ENCODE assay signal across 1 cellular context in genomic region chr16:9092282-9092962, GRCh38.
TF ChIP-seq lines count a peak whose summit lies in the region.

No MANE protein-coding gene starts in this region.

TF ChIP-seq in HepG2, 621 proteins besides CTCF, POLR2A, EP300 and RAD21 (continued from another document and continues in another):
- TF ChIP-seq PHF5A (CRISPR knock-in tag; IDR thresholded peaks at IDR 0.05; ENCODE audit: low read depth, unreplicated experiment) (peak; percentile 32), ZNF547 (CRISPR knock-in tag; IDR thresholded peaks at IDR 0.05) (peak; percentile 74; the same call in 1 of the 2 replicates), NFAT5 (CRISPR knock-in tag; IDR thresholded peaks at IDR 0.05) (no peak), ZNF468 (CRISPR knock-in tag; IDR thresholded peaks at IDR 0.05) (0 out of 2 replicates have a peak, but pooled peaks have one; percentile 8), RFX5 (IDR thresholded peaks at IDR 0.05; ENCODE audit: low read depth, low read length) (no peak), YY1 (IDR thresholded peaks at IDR 0.05; ENCODE audit: insufficient read depth, insufficient replicate concordance, low read depth, low read length) (peak; percentile 86), DRAP1 (CRISPR knock-in tag; IDR thresholded peaks at IDR 0.05) (0 out of 2 replicates have a peak, but pooled peaks have one; percentile 25), SIN3A (IDR thresholded peaks at IDR 0.05; ENCODE audit: borderline replicate concordance, low read depth, low read length) (0 out of 2 replicates have a peak, but pooled peaks have one; percentile 2), HMGXB3 (CRISPR knock-in tag; IDR thresholded peaks at IDR 0.05; ENCODE audit: borderline replicate concordance) (peak; percentile 39; the same call in 1 of the 2 replicates), ZFP82 (CRISPR knock-in tag; IDR thresholded peaks at IDR 0.05; ENCODE audit: borderline replicate concordance) (0 out of 2 replicates have a peak, but pooled peaks have one; percentile 20), ZNF546 (CRISPR knock-in tag; conservative IDR thresholded peaks at IDR 0.05) (peak; percentile 23; the same call in 1 of the 2 replicates), ZNF180 (CRISPR knock-in tag; IDR thresholded peaks at IDR 0.05; ENCODE audit: borderline replicate concordance, low read depth) (0 out of 2 replicates have a peak, but pooled peaks have one; percentile 0), JARID2 (CRISPR knock-in tag; IDR thresholded peaks at IDR 0.05; ENCODE audit: insufficient replicate concordance) (peak; percentile 19), ZNF766 (CRISPR knock-in tag; IDR thresholded peaks at IDR 0.05; ENCODE audit: borderline replicate concordance) (no peak), TAF15 (IDR thresholded peaks at IDR 0.05; ENCODE audit: low read depth, low read length, poor library complexity, severe bottlenecking) (peak; percentile 70), ARNTL (CRISPR knock-in tag; IDR thresholded peaks at IDR 0.05) (0 out of 2 replicates have a peak, but pooled peaks have one; percentile 56), ZNF816 (CRISPR knock-in tag; IDR thresholded peaks at IDR 0.05; ENCODE audit: borderline replicate concordance) (0 out of 2 replicates have a peak, but pooled peaks have one; percentile 9), ZNF740 (CRISPR knock-in tag; IDR thresholded peaks at IDR 0.05) (0 out of 2 replicates have a peak, but pooled peaks have one; percentile 47), ZSCAN25 (CRISPR knock-in tag; IDR thresholded peaks at IDR 0.05) (peak; percentile 58; the same call in 1 of the 2 replicates), U2AF2 (IDR thresholded peaks at IDR 0.05; ENCODE audit: low read depth, low read length) (peak; percentile 69; the same call in 1 of the 2 replicates), KAT8 (CRISPR knock-in tag; IDR thresholded peaks at IDR 0.05) (peak; percentile 20; the same call in 1 of the 2 replicates), GLI4 (CRISPR knock-in tag; IDR thresholded peaks at IDR 0.05; ENCODE audit: borderline replicate concordance) (peak; percentile 75; the same call in 1 of the 2 replicates), ZBTB1 (CRISPR knock-in tag; IDR thresholded peaks at IDR 0.05; ENCODE audit: borderline replicate concordance) (0 out of 2 replicates have a peak, but pooled peaks have one; percentile 32), ZNF335 (CRISPR knock-in tag; IDR thresholded peaks at IDR 0.05) (no peak), IRF2 (CRISPR knock-in tag; IDR thresholded peaks at IDR 0.05) (0 out of 2 replicates have a peak, but pooled peaks have one; percentile 11), FOXO1 (CRISPR knock-in tag; IDR thresholded peaks at IDR 0.05) (0 out of 2 replicates have a peak, but pooled peaks have one; percentile 22), ZSCAN9 (CRISPR knock-in tag; IDR thresholded peaks at IDR 0.05; ENCODE audit: borderline replicate concordance) (peak; percentile 35; the same call in 1 of the 2 replicates), ARHGAP35 (CRISPR knock-in tag; IDR thresholded peaks at IDR 0.05; ENCODE audit: borderline replicate concordance) (peak; percentile 37; the same call in 1 of the 2 replicates), HDAC6 (IDR thresholded peaks at IDR 0.05; ENCODE audit: low read depth, low read length) (peak; percentile 43; the same call in 1 of the 2 replicates), DMAP1 (CRISPR knock-in tag; IDR thresholded peaks at IDR 0.05) (peak; percentile 43), NCOR1 (IDR thresholded peaks at IDR 0.05; ENCODE audit: borderline replicate concordance, low read length) (peak; percentile 56; the same call in 1 of the 2 replicates), MYPOP (CRISPR knock-in tag; IDR thresholded peaks at IDR 0.05) (peak; percentile 51; the same call in 1 of the 2 replicates), FLYWCH1 (CRISPR knock-in tag; IDR thresholded peaks at IDR 0.05) (0 out of 2 replicates have a peak, but pooled peaks have one; percentile 59), SMAD1 (CRISPR knock-in tag; IDR thresholded peaks at IDR 0.05; ENCODE audit: borderline replicate concordance, low read depth) (0 out of 2 replicates have a peak, but pooled peaks have one; percentile 16), HNF1A (IDR thresholded peaks at IDR 0.05; ENCODE audit: low read depth) (no peak), HNF1A (CRISPR knock-in tag; IDR thresholded peaks at IDR 0.05; ENCODE audit: borderline replicate concordance) (peak; percentile 27; the same call in 1 of the 2 replicates), HOXA5 (CRISPR knock-in tag; IDR thresholded peaks at IDR 0.05) (no peak), ZNF598 (CRISPR knock-in tag; IDR thresholded peaks at IDR 0.05; ENCODE audit: borderline replicate concordance) (no peak), ZNF225 (CRISPR knock-in tag; IDR thresholded peaks at IDR 0.05) (peak; percentile 31; the same call in 1 of the 2 replicates), IKZF5 (CRISPR knock-in tag; IDR thresholded peaks at IDR 0.05) (peak; percentile 49; the same call in 1 of the 2 replicates), GFI1 (CRISPR knock-in tag; IDR thresholded peaks at IDR 0.05; ENCODE audit: borderline replicate concordance) (0 out of 2 replicates have a peak, but pooled peaks have one; percentile 37), SOX13 (IDR thresholded peaks at IDR 0.05) (no peak), SOX13 (CRISPR knock-in tag; conservative IDR thresholded peaks at IDR 0.05 in 1 of 2, IDR thresholded peaks at IDR 0.05 in 1 of 2) (peak in 1 of 2 experiments; percentile 27; a peak in 2 of 4 replicates), ZNF484 (CRISPR knock-in tag; IDR thresholded peaks at IDR 0.05; ENCODE audit: borderline replicate concordance, low read depth) (no peak), ZNF790 (CRISPR knock-in tag; IDR thresholded peaks at IDR 0.05; ENCODE audit: borderline replicate concordance) (peak; percentile 82; the same call in 1 of the 2 replicates)
